In genomic region chr9:128068656-128069221, GRCh38 we compare ENCODE assay signal across 8 cellular contexts. TPM values are rescaled to one million over a fixed set of nuclear protein-coding genes. Genes with fewer than 3 reads are reported as not detected.
DNase-seq lines count a peak whose midpoint lies in the region; ATAC-seq and TF ChIP-seq lines count a peak whose summit lies in the region.

No MANE protein-coding gene starts in this region.

- peaks cover 6% of the 10 kb centered on the region for H3K36me3 Mint-ChIP-seq in nephron (ENCODE audit: low read depth)

- no peaks in the 10 kb centered on the region for H3K27me3 Mint-ChIP-seq in nephron (ENCODE audit: low read depth)

- H3K9me3 ChIP-seq in colonic mucosa = no peaks in the 10 kb centered on the region

- H3K4me3 ChIP-seq in colonic mucosa = peak overlapping the region; percentile 96

- H3K4me3 Mint-ChIP-seq in nephron = peak overlapping the region; percentile 88 to 97 (median 94)

- no peaks in the 10 kb centered on the region for H3K27me3 ChIP-seq in colonic mucosa

- DNase-seq in GF-D8 (lab: John Stamatoyannopoulos, UW) = peak; percentile 9
- DNase-seq in NCI-H146 (lab: John Stamatoyannopoulos, UW) = peak; percentile 20
- no peak for DNase-seq in colonic mucosa
- DNase-seq in SIG-M5 (lab: John Stamatoyannopoulos, UW) = no peak

- peak overlapping the region; percentile 90 to 92 (median 92) for H3K27ac Mint-ChIP-seq in nephron

- TF ChIP-seq CTCF in colonic mucosa (IDR thresholded peaks at IDR 0.05) (no peak), nephron (IDR thresholded peaks at IDR 0.05; ENCODE audit: unreplicated experiment in 3 of 3) (no peak)

- intact Hi-C loops in colonic mucosa (cut with DNase I) = no loop called here

- H3K36me3 ChIP-seq in colonic mucosa = no peaks in the 10 kb centered on the region

- no peak for ATAC-seq in HG03565 (IDR thresholded peaks at IDR 0.05; ENCODE audit: unreplicated experiment)
- ATAC-seq in GM18502 (IDR thresholded peaks at IDR 0.05; ENCODE audit: poor library complexity, unreplicated experiment) = no peak
- no peak for ATAC-seq in HG03457 (IDR thresholded peaks at IDR 0.05; ENCODE audit: unreplicated experiment)

- H3K4me1 Mint-ChIP-seq in nephron = peaks cover 43% of the 10 kb centered on the region

- peaks cover 43% of the 10 kb centered on the region for H3K4me1 ChIP-seq in colonic mucosa

- no peaks in the 10 kb centered on the region for H3K9me3 Mint-ChIP-seq in nephron

- peak overlapping the region; percentile 79 to 98 for H3K9ac ChIP-seq in colonic mucosa (ENCODE audit: low read depth in 2 of 2, low read length in 2 of 2)

- peak overlapping the region; percentile 90 for H3K27ac ChIP-seq in colonic mucosa

RNA-seq across cellular contexts. Expression of gene SLC25A25, which starts 0.7 kb away (rescaled TPM):
- total RNA-seq in colonic mucosa = 10 to 100 TPM; 12.3 to 19.7 TPM

RNA-seq across cellular contexts. Expression of gene NAIF1, which starts 1.6 kb away (rescaled TPM):
- 10 to 100 TPM; 10.8 to 11.6 TPM for total RNA-seq in colonic mucosa

RNA-seq across cellular contexts. Expression of gene PTGES2, which starts 58.8 kb away (rescaled TPM):
- total RNA-seq in colonic mucosa = 100 to 1,000 TPM in 1 of 2 donors, 10 to 100 TPM in 1; 93.7 to 142 TPM

Comparison
In these comparisons a context has a peak if more than half of its experiments do, and no peak if none do; other contexts are left out.
1. DNase-seq: peak in GF-D8 (single experiment) and NCI-H146 (single experiment); none in colonic mucosa (single experiment) and SIG-M5 (single experiment).